In genomic region chr15:58628206-58629057, GRCh38 we compare ENCODE assay signal across 8 cellular contexts.
DNase-seq lines count a peak whose midpoint lies in the region; ATAC-seq and TF ChIP-seq lines count a peak whose summit lies in the region.

No MANE protein-coding gene starts in this region.

- ATAC-seq in HG02571 (IDR thresholded peaks at IDR 0.05; ENCODE audit: unreplicated experiment) = no peak
- no peak for ATAC-seq in GM18873 (IDR thresholded peaks at IDR 0.05; ENCODE audit: low FRiP score, unreplicated experiment)

- peaks cover 0 to 3% of the 10 kb centered on the region in 2 donors for H3K36me3 ChIP-seq in mucosa of rectum (ENCODE audit: control insufficient read depth in 2 of 2, insufficient read depth in 2 of 2, low read length in 2 of 2)
- H3K36me3 ChIP-seq in BE2C = peaks cover 26% of the 10 kb centered on the region

- H3K4me3 ChIP-seq in AG09309 (ENCODE audit: control insufficient read depth, low read depth, low read length) (peak overlapping the region; percentile 29), LNCaP clone FGC (ENCODE audit: low read depth, low read length) (peak overlapping the region; percentile 19), mucosa of rectum (ENCODE audit: low read length in 2 of 2) (peak overlapping the region; percentile 15 to 64), BE2C (ENCODE audit: low read depth, low read length) (no peak overlapping the region)

- H3K27ac ChIP-seq in caudate nucleus (ENCODE audit: low read depth, low read length) = peak overlapping the region; percentile 33
- peak overlapping the region; percentile 38 to 65 for H3K27ac ChIP-seq in mucosa of rectum (ENCODE audit: low read depth in 2 of 2, low read length in 2 of 2)

- DNase-seq in AG09309 (ENCODE audit: low read depth) = no peak
- DNase-seq in LNCaP clone FGC (ENCODE audit: low read depth) = no peak
- no peak for DNase-seq in caudate nucleus (lab: John Stamatoyannopoulos, UW)
- no peak for DNase-seq in NCI-H1694 (lab: John Stamatoyannopoulos, UW)
- no peak for DNase-seq in BE2C

- TF ChIP-seq CTCF in AG09309 (IDR thresholded peaks at IDR 0.05; ENCODE audit: control insufficient read depth, insufficient read depth, low read depth, low read length, missing control alignments) (no peak), LNCaP clone FGC (IDR thresholded peaks at IDR 0.05; ENCODE audit: control insufficient read depth, extremely low read depth, insufficient read depth) (no peak), BE2C (IDR thresholded peaks at IDR 0.05; ENCODE audit: low read depth, low read length) (no peak)

- peak overlapping the region; percentile 44 to 61 for H3K9ac ChIP-seq in mucosa of rectum (ENCODE audit: low read depth in 1 of 2, low read length in 2 of 2)

- H3K9me3 ChIP-seq in mucosa of rectum (ENCODE audit: control insufficient read depth in 2 of 2, low read length in 2 of 2) = no peaks in the 10 kb centered on the region
- H3K9me3 ChIP-seq in BE2C = no peaks in the 10 kb centered on the region

- H3K4me1 ChIP-seq in mucosa of rectum (ENCODE audit: control insufficient read depth in 2 of 2, insufficient read depth in 2 of 2, low read length in 2 of 2) (peaks cover 11 to 13% of the 10 kb centered on the region in 2 donors), BE2C (no peaks in the 10 kb centered on the region)

- H3K27me3 ChIP-seq in mucosa of rectum (ENCODE audit: control insufficient read depth in 2 of 2, insufficient read depth in 2 of 2, low read length in 2 of 2) = no peaks in the 10 kb centered on the region
- no peaks in the 10 kb centered on the region for H3K27me3 ChIP-seq in BE2C
